ENCODE assay signal across 9 cellular contexts in genomic region chr4:24471623-24472510, GRCh38.
A peak's percentile ranks its signal among the peaks of the same experiment; 100 is the strongest.
DNase-seq lines count a peak whose midpoint lies in the region; ATAC-seq and TF ChIP-seq lines count a peak whose summit lies in the region.
"Had no signal": no experiment of that assay in that cellular context is flagged by ENCODE, and none has a peak within 500 bp of the region (broad histone marks: within the 10 kb centered on the region; RNA-seq: fewer than 3 reads in every experiment).

No MANE protein-coding gene starts in this region.

- peaks cover 39% of the 10 kb centered on the region for H3K4me1 ChIP-seq in CD4-positive, CD25-positive, alpha-beta regulatory T cell (ENCODE audit: control insufficient read depth, insufficient read depth, low read length, poor library complexity, severe bottlenecking)
- H3K4me1 ChIP-seq in ascending aorta = peaks cover 8 to 15% of the 10 kb centered on the region in 2 donors
- peaks cover 19 to 53% (median 43%) of the 10 kb centered on the region in 6 donors for H3K4me1 ChIP-seq in spleen

- H3K36me3 Mint-ChIP-seq in CD4-positive, CD25-positive, alpha-beta regulatory T cell = peaks cover 3% of the 10 kb centered on the region
- no peaks in the 10 kb centered on the region for H3K36me3 Mint-ChIP-seq in IgD-negative memory B cell

- DNase-seq in CD4-positive, CD25-positive, alpha-beta regulatory T cell = peak in 1 of 3 donors; percentile 12
- DNase-seq in ascending aorta (ENCODE audit: low spot score in 2 of 2) (no peak), iPS-NIHi11 (ENCODE audit: low spot score) (peak; percentile 48), spleen (no peak), inferior parietal cortex (ENCODE audit: extremely low spot score) (no peak), COLO829 (ENCODE audit: low spot score) (no peak)

- no peak for TF ChIP-seq POLR2A in spleen (IDR thresholded peaks at IDR 0.05)

- peak overlapping the region; percentile 90 to 94 (median 92) for H3K4me3 Mint-ChIP-seq in CD4-positive, CD25-positive, alpha-beta regulatory T cell
- peak overlapping the region; percentile 92 to 98 (median 96) for H3K4me3 Mint-ChIP-seq in IgD-negative memory B cell

- peak overlapping the region in 2 of 3 donors; percentile 52 to 91 for H3K27ac Mint-ChIP-seq in CD4-positive, CD25-positive, alpha-beta regulatory T cell
- H3K27ac Mint-ChIP-seq in IgD-negative memory B cell = peak overlapping the region in 2 of 3 donors; percentile 62 to 93

- peak overlapping the region; percentile 62 for H3K4me3 ChIP-seq in CD4-positive, CD25-positive, alpha-beta regulatory T cell (ENCODE audit: low read depth, low read length)
- H3K4me3 ChIP-seq in ascending aorta = peak overlapping the region; percentile 60 to 81
- H3K4me3 ChIP-seq in spleen = peak overlapping the region; percentile 50 to 83 (median 63)

- H3K9me3 ChIP-seq in CD4-positive, CD25-positive, alpha-beta regulatory T cell (ENCODE audit: control insufficient read depth in 2 of 2, low read length in 2 of 2) = no peaks in the 10 kb centered on the region
- H3K9me3 ChIP-seq in ascending aorta (no peaks in the 10 kb centered on the region), spleen (no peaks in the 10 kb centered on the region)
- H3K9me3 ChIP-seq: neutrophil had no signal

- TF ChIP-seq CTCF in ascending aorta (IDR thresholded peaks at IDR 0.05) = no peak
- no peak for TF ChIP-seq CTCF in spleen (IDR thresholded peaks at IDR 0.05 in 8 of 11, conservative IDR thresholded peaks at IDR 0.05 in 3 of 11)

- H3K4me1 Mint-ChIP-seq in CD4-positive, CD25-positive, alpha-beta regulatory T cell = peaks cover 0 to 39% (median 26%) of the 10 kb centered on the region in 4 donors
- H3K4me1 Mint-ChIP-seq in IgD-negative memory B cell = peaks cover 12 to 19% (median 17%) of the 10 kb centered on the region in 3 donors

- 1 to 2% (median 2%) methylated on average over 40 to 68 of the region's 68 CpGs for WGBS in spleen, 5 donors

- intact Hi-C loops in ascending aorta (cut with DNase I) (loop anchor here (5.0 to 10.0 kb wide), 6 partner anchors 110 to 763 kb away; partner anchors contain the start of genes CCDC149, DHX15, PI4K2B and SEPSECS), spleen (cut with DNase I; ENCODE audit: low total_unique reads) (no loop called here)

- ATAC-seq in CD4-positive, CD25-positive, alpha-beta regulatory T cell (ENCODE audit: low read depth in 2 of 2) = no peak
- no peak for ATAC-seq in HG03025 (IDR thresholded peaks at IDR 0.05; ENCODE audit: low FRiP score, unreplicated experiment)

- no peaks in the 10 kb centered on the region for H3K36me3 ChIP-seq in CD4-positive, CD25-positive, alpha-beta regulatory T cell (ENCODE audit: control insufficient read depth, insufficient read depth, low read length)
- H3K36me3 ChIP-seq in ascending aorta (no peaks in the 10 kb centered on the region), spleen (no peaks in the 10 kb centered on the region)
- H3K36me3 ChIP-seq: neutrophil had no signal

- H3K9me3 Mint-ChIP-seq in CD4-positive, CD25-positive, alpha-beta regulatory T cell = peaks cover 0 to 3% (median 0%) of the 10 kb centered on the region in 7 donors
- peaks cover 0 to 3% (median 0%) of the 10 kb centered on the region in 3 donors for H3K9me3 Mint-ChIP-seq in IgD-negative memory B cell

- no peak overlapping the region for H3K27ac ChIP-seq in CD4-positive, CD25-positive, alpha-beta regulatory T cell (ENCODE audit: insufficient read depth, low read length, poor library complexity, severe bottlenecking)
- H3K27ac ChIP-seq in ascending aorta (peak overlapping the region in 1 of 2 donors; percentile 31), spleen (no peak overlapping the region)
- H3K27ac ChIP-seq: neutrophil had no signal

- H3K27me3 ChIP-seq in CD4-positive, CD25-positive, alpha-beta regulatory T cell (ENCODE audit: control insufficient read depth, insufficient read depth, low read length) = peaks cover 30% of the 10 kb centered on the region
- H3K27me3 ChIP-seq in ascending aorta = no peaks in the 10 kb centered on the region
- H3K27me3 ChIP-seq in spleen (replicated peaks in 1 of 7) = peaks cover 0 to 77% (median 43%) of the 10 kb centered on the region in 7 donors

- peaks cover 87% of the 10 kb centered on the region for H3K27me3 Mint-ChIP-seq in CD4-positive, CD25-positive, alpha-beta regulatory T cell
- peaks cover 49% of the 10 kb centered on the region for H3K27me3 Mint-ChIP-seq in IgD-negative memory B cell
